Comparison of ENCODE assay signal across 17 cellular contexts in genomic region chr1:118842462-118843201, GRCh38.
DNase-seq lines count a peak whose midpoint lies in the region; ATAC-seq and TF ChIP-seq lines count a peak whose summit lies in the region.
"Had no signal": no experiment of that assay in that cellular context is flagged by ENCODE, and none has a peak within 500 bp of the region (broad histone marks: within the 10 kb centered on the region; RNA-seq: fewer than 3 reads in every experiment).

No MANE protein-coding gene starts in this region.

- TF ChIP-seq POLR2A in body of pancreas (IDR thresholded peaks at IDR 0.05) = no peak

- no peaks in the 10 kb centered on the region for H3K79me2 ChIP-seq in hepatocyte

- no peaks in the 10 kb centered on the region for H3K9me2 ChIP-seq in hepatocyte (replicated peaks; ENCODE audit: insufficient read depth)

- no peaks in the 10 kb centered on the region for H3K9me3 ChIP-seq in hepatocyte (ENCODE audit: low read depth)
- H3K9me3 ChIP-seq in body of pancreas = no peaks in the 10 kb centered on the region

- H3K4me3 ChIP-seq in hepatocyte = no peak overlapping the region
- H3K4me3 ChIP-seq in body of pancreas = no peak overlapping the region

- ATAC-seq in HG02852 (IDR thresholded peaks at IDR 0.05; ENCODE audit: unreplicated experiment) (no peak), body of pancreas (no peak)
- ATAC-seq: activated T-helper 17 cell treated with anti-CD3 and anti-CD28 coated beads, Interleukin-2, amount 50 U/mL, for 72 hours; Panc1; right cardiac atrium; stimulated activated memory B cell treated with anti-CD40 and anti-IgM and Interleukin-4, amounts not matched to agents 10 μg/mL and 1 μg/mL and 100 μg/mL, for 72 hours had no signal

- DNase-seq in DMS153 (lab: John Stamatoyannopoulos, UW) = peak; percentile 97
- DNase-seq in NCI-H146 (lab: John Stamatoyannopoulos, UW) = peak; percentile 77
- peak; percentile 85 for DNase-seq in NCI-H774 (lab: John Stamatoyannopoulos, UW)
- peak; percentile 35 for DNase-seq in hepatocyte (ENCODE audit: low spot score)
- DNase-seq in medulla oblongata (ENCODE audit: extremely low spot score) = no peak
- no peak for DNase-seq in body of pancreas
- DNase-seq in T-helper 2 cell = no peak
- DNase-seq: ACHN; activated CD4-positive, alpha-beta T cell treated with anti-CD3 and anti-CD28 coated beads, Interleukin-2, amount 50 U/mL, for 4 hours; foreskin melanocyte; stimulated activated CD4-positive, alpha-beta T cell treated with anti-CD3 and anti-CD28 coated beads, Interleukin-4, amount 100 ng/mL, for 1 hour had no signal

- no peak for TF ChIP-seq CTCF in hepatocyte (IDR thresholded peaks at IDR 0.05; ENCODE audit: poor library complexity)
- no peak for TF ChIP-seq CTCF in body of pancreas (IDR thresholded peaks at IDR 0.05)

- WGBS in hepatocyte (ENCODE audit: low lambda C conversion rate, missing lambda C conversion rate) = 58% methylated on average over 14 of the region's 14 CpGs
- WGBS in body of pancreas, 2 donors = 35 to 47% methylated on average over 14 of the region's 14 CpGs

- intact Hi-C loops in body of pancreas (cut with DNase I) = no loop called here

- no peaks in the 10 kb centered on the region for H3K27me3 ChIP-seq in hepatocyte
- H3K27me3 ChIP-seq in body of pancreas = no peaks in the 10 kb centered on the region

- H3K4me2 ChIP-seq in hepatocyte = no peak overlapping the region

- no peaks in the 10 kb centered on the region for H4K20me1 ChIP-seq in hepatocyte (ENCODE audit: insufficient read depth, poor library complexity, severe bottlenecking)

- H3K27ac ChIP-seq in hepatocyte (peak overlapping the region; percentile 68), body of pancreas (no peak overlapping the region)
- H3K27ac ChIP-seq: HL-60 had no signal

- no peak overlapping the region for H2AFZ ChIP-seq in hepatocyte

- H3K36me3 ChIP-seq in hepatocyte (replicated peaks; ENCODE audit: insufficient read depth, low read depth) = no peaks in the 10 kb centered on the region
- H3K36me3 ChIP-seq in body of pancreas (replicated peaks in 1 of 2; ENCODE audit: insufficient read depth in 1 of 2, low read depth in 2 of 2) = no peaks in the 10 kb centered on the region

- H3K4me1 ChIP-seq in hepatocyte (ENCODE audit: insufficient read depth) = no peaks in the 10 kb centered on the region
- no peaks in the 10 kb centered on the region for H3K4me1 ChIP-seq in body of pancreas

Comparison
In these comparisons a context has a peak if more than half of its experiments do, and no peak if none do; other contexts are left out.
1. DNase-seq: peak in DMS153 (single experiment), NCI-H146 (single experiment), NCI-H774 (single experiment) and hepatocyte (single experiment); none in medulla oblongata (single experiment), body of pancreas (0 of 4) and T-helper 2 cell (0 of 5).